Comparison of ENCODE assay signal across 27 cellular contexts in genomic region chr5:142486020-142486419, GRCh38.
"Had no signal": no experiment of that assay in that cellular context is flagged by ENCODE, and none has a peak within 500 bp of the region (broad histone marks: within the 10 kb centered on the region; RNA-seq: fewer than 3 reads in every experiment).

No MANE protein-coding gene starts in this region.

- H3K27me3 ChIP-seq: gastrocnemius medialis, pancreas, right lobe of liver, testis, tibial artery had no signal

- H3K4me1 Mint-ChIP-seq: naive B cell had no signal

- DNase-seq: dermis blood vessel endothelial cell; effector memory CD4-positive, alpha-beta T cell; erythroblast; esophagus squamous epithelium; gastrocnemius medialis; head of caudate nucleus; left ventricle myocardium superior; lower lobe of right lung; mucosa of descending colon; naive B cell; pancreas; retina; right lobe of liver; small intestine; stimulated activated CD4-positive, alpha-beta T cell treated with anti-CD3 and anti-CD28 coated beads, Interleukin-15, amount 100 ng/mL, for 24 hours; stimulated activated CD4-positive, alpha-beta T cell treated with anti-CD3 and anti-CD28 coated beads, Interleukin-2, amount 100 ng/mL, for 48 hours; stimulated activated naive CD4-positive, alpha-beta T cell treated with Interleukin-2 at 50 U/mL for 16 hours; substantia nigra; testis; tibial artery had no signal

- H3K4me3 Mint-ChIP-seq: mesothelial cell of epicardium; natural killer cell treated with Interleukin-12 subunit alpha and Interleukin-12 subunit beta and Interleukin-15 and Interleukin-18, amount 100 ng/mL, for 72 hours; neural crest cell had no signal

- H3K9me3 ChIP-seq: esophagus squamous epithelium, gastrocnemius medialis, lower lobe of right lung, mucosa of descending colon, neutrophil, pancreas, right lobe of liver, testis had no signal

- ATAC-seq: gastrocnemius medialis; left ventricle myocardium superior; lower lobe of right lung; mucosa of descending colon; natural killer cell treated with Interleukin-12 subunit alpha and Interleukin-12 subunit beta and Interleukin-15 and Interleukin-18, amount 100 ng/mL, for 72 hours; pancreas had no signal

- H3K4me1 ChIP-seq: lower lobe of right lung, pancreas, right lobe of liver, testis had no signal

- H3K4me3 ChIP-seq: coronary artery, esophagus squamous epithelium, gastrocnemius medialis, lower lobe of right lung, mucosa of descending colon, pancreas, right lobe of liver, testis, tibial artery had no signal

- H3K36me3 ChIP-seq: esophagus squamous epithelium, gastrocnemius medialis, lower lobe of right lung, neutrophil, pancreas, right lobe of liver, tibial artery had no signal

- H3K27ac Mint-ChIP-seq: mesothelial cell of epicardium, type B pancreatic cell had no signal

- FAIRE-seq: keratinocyte, pancreas, small intestine had no signal

- H3K27ac ChIP-seq: coronary artery, esophagus squamous epithelium, gastrocnemius medialis, lower lobe of right lung, neutrophil, pancreas, right lobe of liver, testis, tibial artery had no signal
